In genomic region chr15:43527802-43528541, GRCh38 we compare ENCODE assay signal across 16 cellular contexts. TPM values are rescaled to one million over a fixed set of nuclear protein-coding genes. Genes with fewer than 3 reads are reported as not detected.
DNase-seq lines count a peak whose midpoint lies in the region; ATAC-seq, FAIRE-seq and TF ChIP-seq lines count a peak whose summit lies in the region.
"Had no signal": no experiment of that assay in that cellular context is flagged by ENCODE, and none has a peak within 500 bp of the region (broad histone marks: within the 10 kb centered on the region; RNA-seq: fewer than 3 reads in every experiment).

No MANE protein-coding gene starts in this region.

- ATAC-seq in left lobe of liver: no peak
- ATAC-seq: A549 had no signal

- peaks cover 27% of the 10 kb centered on the region for H3K36me3 ChIP-seq in astrocyte (ENCODE audit: insufficient read depth, low read length)

- H3K27ac Mint-ChIP-seq in HFFc6 (peak overlapping the region; percentile 13; the same call in 1 of the 2 replicates), astrocyte (ENCODE audit: unreplicated experiment) (peak overlapping the region; percentile 58)
- H3K27ac Mint-ChIP-seq: CD4-positive, alpha-beta memory T cell had no signal

- no peak overlapping the region for H3K4me2 ChIP-seq in astrocyte (ENCODE audit: low read length)
- H3K4me2 ChIP-seq: A549 had no signal

- TF ChIP-seq CTCF in HFFc6 (IDR thresholded peaks at IDR 0.05) (no peak), astrocyte (IDR thresholded peaks at IDR 0.05; ENCODE audit: insufficient read depth, low read depth, low read length) (no peak)

- H3K9ac ChIP-seq in astrocyte (ENCODE audit: low read length): no peak overlapping the region

- no peaks in the 10 kb centered on the region for H3K9me3 ChIP-seq in astrocyte (ENCODE audit: insufficient read depth, low read depth, low read length)
- H3K9me3 ChIP-seq: A549, BE2C had no signal

- no peak overlapping the region for H3K4me3 Mint-ChIP-seq in HFFc6
- H3K4me3 Mint-ChIP-seq in astrocyte (ENCODE audit: unreplicated experiment): peak overlapping the region; percentile 20
- H3K4me3 Mint-ChIP-seq: CD4-positive, alpha-beta memory T cell had no signal

- FAIRE-seq in astrocyte (lab: Jason Lieb, UNC) (no peak), GM19239 (lab: Jason Lieb, UNC) (no peak)
- FAIRE-seq: A549, GM12891, HTR-8/SVneo had no signal

- no peak overlapping the region for H3K4me3 ChIP-seq in astrocyte (ENCODE audit: insufficient read depth, low read depth, low read length)
- H3K4me3 ChIP-seq: A549 had no signal

- no peak for DNase-seq in HFFc6
- DNase-seq in astrocyte (ENCODE audit: low read depth): no peak
- peak; percentile 33 for DNase-seq in left lobe of liver (ENCODE audit: low spot score)
- DNase-seq in stimulated activated CD8-positive, alpha-beta memory T cell treated with anti-CD3 and anti-CD28 coated beads, Interleukin-4, amount 100 ng/mL, for 48 hours: peak; percentile 15
- DNase-seq in NCI-H187 treated with DMSO at 0.1 percent for 48 hours (lab: John Stamatoyannopoulos, UW): no peak
- no peak for DNase-seq in KBM-7
- DNase-seq in NCI-H526 treated with DMSO at 0.1 percent for 48 hours (lab: John Stamatoyannopoulos, UW): no peak
- DNase-seq in GM19239 (ENCODE audit: insufficient read length, low spot score): no peak
- DNase-seq: BE2C; CD4-positive, alpha-beta memory T cell; DMS79; KG1 had no signal

- no peaks in the 10 kb centered on the region for H3K79me2 ChIP-seq in astrocyte (ENCODE audit: insufficient read depth, low read length)

- H3K36me3 Mint-ChIP-seq in HFFc6 (ENCODE audit: low read depth): peaks cover 44% of the 10 kb centered on the region
- peaks cover 58% of the 10 kb centered on the region for H3K36me3 Mint-ChIP-seq in astrocyte (ENCODE audit: low read depth, unreplicated experiment)

- no peaks in the 10 kb centered on the region for H3K27me3 ChIP-seq in astrocyte (ENCODE audit: insufficient read depth, low read length)
- H3K27me3 ChIP-seq: BE2C had no signal

- in situ Hi-C loops in KBM-7 (cut with MboI; ENCODE audit: low pct_unique_long_range_greater_than_20kb, low sequenced_read_pairs): no loop called here

- H3K4me1 Mint-ChIP-seq in HFFc6 (ENCODE audit: low read depth) (peaks cover 56% of the 10 kb centered on the region), astrocyte (ENCODE audit: low read depth, unreplicated experiment) (peaks cover 13% of the 10 kb centered on the region)

- peaks cover 2% of the 10 kb centered on the region for H3K27me3 Mint-ChIP-seq in HFFc6 (ENCODE audit: insufficient read depth)
- no peaks in the 10 kb centered on the region for H3K27me3 Mint-ChIP-seq in astrocyte (ENCODE audit: low read depth, unreplicated experiment)
- H3K27me3 Mint-ChIP-seq: CD4-positive, alpha-beta memory T cell had no signal

- H4K20me1 ChIP-seq in astrocyte (ENCODE audit: insufficient read depth, low read length): peaks cover 45% of the 10 kb centered on the region

- no peak overlapping the region for H3K27ac ChIP-seq in astrocyte (ENCODE audit: low read depth, low read length)
- H3K27ac ChIP-seq: A549, C4-2B had no signal

- H3K9me3 Mint-ChIP-seq in HFFc6 (no peaks in the 10 kb centered on the region), astrocyte (ENCODE audit: unreplicated experiment) (peaks cover 6% of the 10 kb centered on the region)

- no peaks in the 10 kb centered on the region for H3K4me1 ChIP-seq in astrocyte (ENCODE audit: insufficient read depth, low read length)
- H3K4me1 ChIP-seq: A549, BE2C had no signal

- H2AFZ ChIP-seq in astrocyte (ENCODE audit: low read depth, low read length): no peak overlapping the region

RNA-seq across cellular contexts. Expression of gene MAP1A, which starts 10.6 kb away (rescaled TPM):
- total RNA-seq in HFFc6 (2021; fragmentation: NEBNext Ultra II Directional; extraction: Animal tissue kit (Norgen Biotek cat#: 25700)): 100 to 1,000 TPM; 136 to 174 (median 169) TPM
- total RNA-seq in astrocyte (138 and 142 TPM in 2 replicates), left lobe of liver (0.23 TPM)

RNA-seq across cellular contexts. Expression of gene TP53BP1, which starts 35.0 kb away (rescaled TPM):
- 10 to 100 TPM; 44.7 to 49.5 (median 46.4) TPM for total RNA-seq in HFFc6 (2021; fragmentation: NEBNext Ultra II Directional; extraction: Animal tissue kit (Norgen Biotek cat#: 25700))
- total RNA-seq in astrocyte: 71.9 and 73.1 TPM in 2 replicates
- total RNA-seq in left lobe of liver: 5.8 TPM

Comparison
In these comparisons a context has a peak if more than half of its experiments do, and no peak if none do; other contexts are left out.
1. DNase-seq: peak in left lobe of liver (single experiment) and stimulated activated CD8-positive, alpha-beta memory T cell treated with anti-CD3 and anti-CD28 coated beads, Interleukin-4, amount 100 ng/mL, for 48 hours (single experiment); none in HFFc6 (single experiment), astrocyte (single experiment), NCI-H187 treated with DMSO at 0.1 percent for 48 hours (single experiment), KBM-7 (single experiment), NCI-H526 treated with DMSO at 0.1 percent for 48 hours (single experiment) and GM19239 (single experiment).
2. RNA of gene MAP1A, which starts 10.6 kb away (total RNA-seq): 136 to 174 TPM in HFFc6 and 138 to 142 TPM in astrocyte; 0.23 TPM in left lobe of liver (single experiment); every median in the first group is over 100 times any median in the second.